ENCODE assay signal across 18 cellular contexts in the genomic region with DNA sequence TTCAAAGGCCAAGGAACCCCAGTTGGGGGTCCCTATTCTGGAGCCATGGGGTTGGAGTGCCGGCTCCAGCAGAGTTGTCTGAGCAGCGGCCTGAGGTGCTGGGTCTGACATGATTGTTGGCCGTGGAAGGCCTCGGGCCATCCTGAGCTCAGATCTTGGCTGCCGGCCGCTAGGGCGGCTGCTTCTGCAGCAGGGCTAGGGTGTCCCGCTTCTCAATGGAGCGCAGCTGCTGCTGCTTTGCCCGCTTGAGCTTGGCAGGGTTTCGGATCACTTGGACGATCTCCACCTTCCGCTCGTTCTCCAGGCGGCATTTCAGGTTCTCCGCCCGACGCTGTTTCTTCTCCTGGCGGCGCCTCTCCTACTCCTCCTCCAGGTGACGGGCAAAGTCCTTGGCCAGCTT.
"Had no signal": no experiment of that assay in that cellular context is flagged by ENCODE, and none has a peak within 500 bp of the region (broad histone marks: within the 10 kb centered on the region; RNA-seq: fewer than 3 reads in every experiment).

No MANE protein-coding gene starts in this region.

- H3K27me3 ChIP-seq: dorsolateral prefrontal cortex, sigmoid colon, transverse colon had no signal

- H3K4me3 ChIP-seq: dorsolateral prefrontal cortex, heart left ventricle, mucosa of descending colon, sigmoid colon, skin epidermis, stomach, thoracic aorta, transverse colon had no signal

- ATAC-seq: heart left ventricle; left lobe of liver; mucosa of descending colon; naive thymus-derived CD8-positive, alpha-beta T cell had no signal

- H3K27ac ChIP-seq: dorsolateral prefrontal cortex, heart left ventricle, sigmoid colon, skin epidermis, stomach, thoracic aorta, transverse colon had no signal

- DNase-seq: cortex of kidney; dorsolateral prefrontal cortex; effector CD8-positive, alpha-beta T cell; foreskin melanocyte; heart left ventricle; hypothalamus; mucosa of descending colon; naive thymus-derived CD8-positive, alpha-beta T cell; posterior cingulate gyrus; sigmoid colon; stimulated activated CD4-positive, alpha-beta T cell treated with anti-CD3 and anti-CD28 coated beads, Interleukin-12 subunit alpha, Interleukin-12 subunit beta, amount 100 ng/mL, for 4 hours; stimulated activated naive CD4-positive, alpha-beta T cell; stomach; substantia nigra; transverse colon had no signal

- H3K4me3 Mint-ChIP-seq: naive thymus-derived CD8-positive, alpha-beta T cell had no signal

- H3K36me3 ChIP-seq: heart left ventricle, sigmoid colon, stomach, thoracic aorta, transverse colon had no signal

- H3K4me1 ChIP-seq: heart left ventricle, sigmoid colon, stomach, transverse colon had no signal

- H3K27ac Mint-ChIP-seq: naive thymus-derived CD8-positive, alpha-beta T cell had no signal

- H3K9me3 ChIP-seq: mucosa of descending colon, thoracic aorta, transverse colon had no signal
